16 cellular contexts compared by ENCODE assay signal in genomic region chr16:15790458-15790857, GRCh38.
"Had no signal": no experiment of that assay in that cellular context is flagged by ENCODE, and none has a peak within 500 bp of the region (broad histone marks: within the 10 kb centered on the region; RNA-seq: fewer than 3 reads in every experiment).

No MANE protein-coding gene starts in this region.

- FAIRE-seq: endometrium, keratinocyte had no signal

- DNase-seq: activated CD4-positive, alpha-beta T cell treated with anti-CD3 and anti-CD28 coated beads for 36 hours; activated CD8-positive, alpha-beta memory T cell treated with anti-CD3 and anti-CD28 coated beads, Interleukin-2, amount 50 U/mL, for 4 hours; activated CD8-positive, alpha-beta T cell treated with anti-CD3 and anti-CD28 coated beads for 36 hours; activated naive CD4-positive, alpha-beta T cell; body of pancreas; cerebellar nuclear complex; gastrocnemius medialis; left lung; mesenchymal stem cell; substantia nigra; T-helper 9 cell had no signal

- H3K36me3 ChIP-seq: gastrocnemius medialis, left lung had no signal

- ATAC-seq: activated CD4-positive, alpha-beta T cell treated with anti-CD3 and anti-CD28 coated beads for 36 hours; activated CD8-positive, alpha-beta T cell treated with anti-CD3 and anti-CD28 coated beads for 36 hours; body of pancreas; gastrocnemius medialis; left lung; stimulated activated effector memory CD8-positive, alpha-beta T cell treated with anti-CD3 and anti-CD28 coated beads, Interleukin-12 subunit alpha, Interleukin-12 subunit beta, amount 100 ng/mL, for 72 hours had no signal

- H3K4me3 ChIP-seq: body of pancreas, gastrocnemius medialis, left lung, skin epidermis had no signal

- H3K9me3 ChIP-seq: body of pancreas, gastrocnemius medialis, left lung had no signal

- H3K4me1 ChIP-seq: body of pancreas, gastrocnemius medialis, left lung had no signal

- H3K27me3 ChIP-seq: body of pancreas, gastrocnemius medialis, left lung had no signal

- H3K27ac ChIP-seq: body of pancreas, gastrocnemius medialis, left lung, skin epidermis, VCaP had no signal
